ENCODE assay signal across 8 cellular contexts in genomic region chr14:76929927-76930326, GRCh38.
DNase-seq lines count a peak whose midpoint lies in the region; ATAC-seq and TF ChIP-seq lines count a peak whose summit lies in the region.

No MANE protein-coding gene starts in this region.

- H3K27ac ChIP-seq in gastroesophageal sphincter = no peak overlapping the region

- TF ChIP-seq POLR2A in gastroesophageal sphincter (IDR thresholded peaks at IDR 0.05) = no peak

- DNase-seq in NCI-H748 (lab: John Stamatoyannopoulos, UW; ENCODE audit: unreplicated experiment) = peak; percentile 16
- DNase-seq in NCI-H748 treated with DMSO at 0.1 percent for 48 hours (lab: John Stamatoyannopoulos, UW) = no peak
- peak; percentile 31 for DNase-seq in activated CD4-positive, alpha-beta T cell treated with anti-CD3 and anti-CD28 coated beads for 1 hour
- peak; percentile 58 to 80 (median 74) for DNase-seq in stimulated activated naive CD4-positive, alpha-beta T cell (lab: John Stamatoyannopoulos, UW)
- no peak for DNase-seq in SK-N-DZ (ENCODE audit: low spot score)
- no peak for DNase-seq in ecto neural progenitor cell (ENCODE audit: low spot score)
- DNase-seq in NCI-H446 treated with DMSO at 0.1 percent for 48 hours (lab: John Stamatoyannopoulos, UW) = no peak

- no peak for TF ChIP-seq CTCF in gastroesophageal sphincter (IDR thresholded peaks at IDR 0.05)

- 72 to 73% methylated on average over 4 to 8 of the region's 8 CpGs for WGBS in gastroesophageal sphincter (ENCODE audit: low coverage in 1 of 2), 2 donors

- H3K27me3 ChIP-seq in gastroesophageal sphincter = no peaks in the 10 kb centered on the region

- peaks cover 0 to 27% (median 13%) of the 10 kb centered on the region in 3 donors for H3K4me1 ChIP-seq in gastroesophageal sphincter

- H3K4me3 ChIP-seq in gastroesophageal sphincter = no peak overlapping the region

- H3K36me3 ChIP-seq in gastroesophageal sphincter = no peaks in the 10 kb centered on the region

- no peak for TF ChIP-seq EP300 in gastroesophageal sphincter (IDR thresholded peaks at IDR 0.05)

- peak; percentile 44 for ATAC-seq in gastroesophageal sphincter

- no peaks in the 10 kb centered on the region for H3K9me3 ChIP-seq in gastroesophageal sphincter

Comparison
In these comparisons a context has a peak if more than half of its experiments do, and no peak if none do; other contexts are left out.
1. DNase-seq: peak in NCI-H748 (single experiment), activated CD4-positive, alpha-beta T cell treated with anti-CD3 and anti-CD28 coated beads for 1 hour (single experiment) and stimulated activated naive CD4-positive, alpha-beta T cell (6 of 6); none in NCI-H748 treated with DMSO at 0.1 percent for 48 hours (single experiment), SK-N-DZ (single experiment), ecto neural progenitor cell (single experiment) and NCI-H446 treated with DMSO at 0.1 percent for 48 hours (single experiment).